Comparison of ENCODE assay signal across 8 cellular contexts in the genomic region with DNA sequence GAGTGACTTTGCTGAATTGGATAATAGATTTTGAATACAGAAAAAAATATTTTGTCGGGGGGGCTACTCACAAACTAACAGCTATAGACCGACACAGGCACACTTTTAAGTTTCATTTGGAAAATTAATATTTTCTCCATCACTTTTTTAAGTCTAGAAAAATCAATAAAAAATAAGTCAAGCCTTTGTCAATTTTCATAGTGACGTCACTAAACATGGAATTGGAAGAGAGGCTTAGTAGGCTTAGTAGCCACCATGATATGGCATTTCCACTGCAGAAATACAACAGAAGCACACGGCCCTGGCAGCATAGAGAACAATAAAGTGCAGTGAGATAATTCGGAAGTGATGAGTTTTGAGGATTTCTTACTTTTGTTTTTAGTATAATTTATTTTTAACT.
"Had no signal": no experiment of that assay in that cellular context is flagged by ENCODE, and none has a peak within 500 bp of the region (broad histone marks: within the 10 kb centered on the region; RNA-seq: fewer than 3 reads in every experiment).

No MANE protein-coding gene starts in this region.

- DNase-seq: GDM1, GF-D8 had no signal

- ATAC-seq: GM12878 had no signal

- FAIRE-seq: G401.6, GM12878, GM12891, GM12892, GM18507, GM19239 had no signal

- H3K4me3 ChIP-seq: GM12878 had no signal
